In the genomic region with DNA sequence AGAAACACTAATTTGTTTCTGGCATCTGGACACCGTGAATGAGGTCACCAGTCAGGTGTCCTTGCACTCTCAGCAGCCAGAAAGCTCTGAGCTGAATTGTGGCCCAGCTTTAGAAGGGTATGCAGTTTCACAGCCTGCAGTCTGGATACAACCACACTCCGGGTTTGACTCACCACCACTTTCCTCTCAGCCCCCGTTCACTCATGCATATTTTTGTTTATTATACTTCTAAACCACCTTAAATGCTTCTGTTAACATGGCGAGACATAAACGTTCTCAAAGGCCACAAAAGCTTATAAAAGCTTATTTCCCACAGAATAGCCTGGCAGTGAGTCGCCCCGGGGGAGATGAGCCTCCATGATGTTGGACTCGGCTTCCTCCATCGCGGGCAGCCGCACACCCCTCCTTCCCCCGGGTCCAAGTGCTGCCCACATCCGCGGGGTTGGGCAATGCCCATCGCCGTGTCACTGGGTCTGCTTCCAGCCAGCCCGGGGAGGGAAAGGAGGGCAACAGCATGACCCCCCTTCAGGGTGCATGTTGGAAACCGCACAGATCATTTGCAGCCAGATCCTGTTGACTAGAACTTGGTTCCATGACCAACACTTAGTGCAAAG, we compare ENCODE assay signal across 10 cellular contexts. TPM values are rescaled to one million over a fixed set of nuclear protein-coding genes. Genes with fewer than 3 reads are reported as not detected.
DNase-seq lines count a peak whose midpoint lies in the region; ATAC-seq and TF ChIP-seq lines count a peak whose summit lies in the region.
"Had no signal": no experiment of that assay in that cellular context is flagged by ENCODE, and none has a peak within 500 bp of the region (broad histone marks: within the 10 kb centered on the region; RNA-seq: fewer than 3 reads in every experiment).

No MANE protein-coding gene starts in this region.

- in situ Hi-C loops in astrocyte of the cerebellum (cut with HindIII; ENCODE audit: low sequenced_read_pairs), result loop anchor here (5.0 kb wide), 1 partner anchor 82 kb away; a partner anchor contains a TSS

- peaks cover 16% of the 10 kb centered on the region for H3K9me3 ChIP-seq in mucosa of descending colon

- intact Hi-C loops in mucosa of descending colon (cut with DNase I, micrococcal nuclease), result no loop called here

- H3K4me1 ChIP-seq in mucosa of descending colon (ENCODE audit: low read depth), result no peaks in the 10 kb centered on the region

- H3K4me3 ChIP-seq in astrocyte of the cerebellum (ENCODE audit: low read depth, low read length), result no peak overlapping the region
- H3K4me3 ChIP-seq in mucosa of descending colon, result no peak overlapping the region

- no peaks in the 10 kb centered on the region for H3K36me3 ChIP-seq in mucosa of descending colon (ENCODE audit: low read depth)

- TF ChIP-seq CTCF in astrocyte of the cerebellum (IDR thresholded peaks at IDR 0.05; ENCODE audit: low read depth, low read length, missing control alignments) (no peak), mucosa of descending colon (IDR thresholded peaks at IDR 0.05) (no peak)

- CTCF ChIA-PET in HEK293T (lab: Yijun Ruan, JAX), result interaction anchor here (0.6 kb wide), 1 partner anchor 51 kb away, joined by 3 read pairs; no protein-coding TSS in a partner anchor

- DNase-seq in AG08396 (ENCODE audit: low spot score) (peak; percentile 61), HEK293T (ENCODE audit: extremely low spot score) (peak; percentile 6), astrocyte of the cerebellum (ENCODE audit: low read depth) (peak; percentile 82), left kidney (ENCODE audit: low read depth, low spot score) (peak; percentile 18), mucosa of descending colon (no peak), middle frontal gyrus (ENCODE audit: extremely low spot score, low spot score) (no peak)
- no peak for DNase-seq in activated T-cell treated with anti-CD3 and anti-CD28 coated beads, Interleukin-2, amount 50 U/mL, for 48 hours
- DNase-seq: activated naive CD4-positive, alpha-beta T cell treated with anti-CD3 and anti-CD28 coated beads for 36 hours had no signal

- POLR2A ChIA-PET in HEK293T (lab: Yijun Ruan, JAX), result interaction anchor here (1.1 kb wide), 1 partner anchor 17 kb away, joined by 3 read pairs; a partner anchor contains a TSS

- ATAC-seq in mucosa of descending colon, result no peak
- no peak for ATAC-seq in GM18873 (IDR thresholded peaks at IDR 0.05; ENCODE audit: low FRiP score, unreplicated experiment)
- ATAC-seq: CD8-positive, alpha-beta T cell had no signal

TF ChIP-seq in HEK293T, 16 proteins besides CTCF, POLR2A, EP300 and RAD21:
- TF ChIP-seq, protein P1, sequence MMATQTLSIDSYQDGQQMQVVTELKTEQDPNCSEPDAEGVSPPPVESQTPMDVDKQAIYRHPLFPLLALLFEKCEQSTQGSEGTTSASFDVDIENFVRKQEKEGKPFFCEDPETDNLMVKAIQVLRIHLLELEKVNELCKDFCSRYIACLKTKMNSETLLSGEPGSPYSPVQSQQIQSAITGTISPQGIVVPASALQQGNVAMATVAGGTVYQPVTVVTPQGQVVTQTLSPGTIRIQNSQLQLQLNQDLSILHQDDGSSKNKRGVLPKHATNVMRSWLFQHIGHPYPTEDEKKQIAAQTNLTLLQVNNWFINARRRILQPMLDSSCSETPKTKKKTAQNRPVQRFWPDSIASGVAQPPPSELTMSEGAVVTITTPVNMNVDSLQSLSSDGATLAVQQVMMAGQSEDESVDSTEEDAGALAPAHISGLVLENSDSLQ (IDR thresholded peaks at IDR 0.05), result no peak
- TF ChIP-seq ELF4 (IDR thresholded peaks at IDR 0.05) (no peak), LEF1 (IDR thresholded peaks at IDR 0.05; ENCODE audit: borderline replicate concordance) (no peak), ZNF384 (IDR thresholded peaks at IDR 0.05) (no peak), ARNT (IDR thresholded peaks at IDR 0.05) (no peak), FOXA1 (IDR thresholded peaks at IDR 0.05) (no peak), HDGF (IDR thresholded peaks at IDR 0.05; ENCODE audit: borderline replicate concordance) (no peak), FOXK2 (IDR thresholded peaks at IDR 0.05) (no peak), SP1 (IDR thresholded peaks at IDR 0.05) (no peak), FOXM1 (IDR thresholded peaks at IDR 0.05; ENCODE audit: borderline replicate concordance) (no peak), CTBP1 (IDR thresholded peaks at IDR 0.05; ENCODE audit: borderline replicate concordance) (no peak), BHLHE40 (IDR thresholded peaks at IDR 0.05; ENCODE audit: borderline replicate concordance) (no peak), L3MBTL2 (conservative IDR thresholded peaks at IDR 0.05) (no peak)

RNA-seq across cellular contexts. Expression of a gene that starts 16.9 kb away (rescaled TPM):
- 10 to 100 TPM; 23.0 to 33.9 (median 31.2) TPM for total RNA-seq in mucosa of descending colon

Comparison
In these comparisons a context has a peak if more than half of its experiments do, and no peak if none do; other contexts are left out.
1. DNase-seq: peak in AG08396 (single experiment), HEK293T (single experiment), astrocyte of the cerebellum (single experiment) and left kidney (single experiment); none in activated T-cell treated with anti-CD3 and anti-CD28 coated beads, Interleukin-2, amount 50 U/mL, for 48 hours (0 of 2), mucosa of descending colon (0 of 3) and middle frontal gyrus (single experiment).